Comparison of ENCODE assay signal across 7 cellular contexts in genomic region chr10:50604049-50604640, GRCh38. TPM values are rescaled to one million over a fixed set of nuclear protein-coding genes. Genes with fewer than 3 reads are reported as not detected.
DNase-seq lines count a peak whose midpoint lies in the region; ATAC-seq and TF ChIP-seq lines count a peak whose summit lies in the region.

No MANE protein-coding gene starts in this region.

- no peak for TF ChIP-seq CTCF in testis (IDR thresholded peaks at IDR 0.05)

- H3K4me1 ChIP-seq in testis = peaks cover 32% of the 10 kb centered on the region

- peak overlapping the region; percentile 69 to 92 for H3K27ac Mint-ChIP-seq in effector memory CD8-positive, alpha-beta T cell

- peaks cover 45 to 75% of the 10 kb centered on the region in 2 donors for H3K4me1 Mint-ChIP-seq in effector memory CD8-positive, alpha-beta T cell (ENCODE audit: low read depth in 2 of 2)

- intact Hi-C loops in testis (cut with DNase I; ENCODE audit: low total_unique reads) = no loop called here

- no peak for TF ChIP-seq POLR2A in testis (IDR thresholded peaks at IDR 0.05)

- 17 to 28% methylated on average over 8 of the region's 8 CpGs for WGBS in testis, 2 donors

- no peaks in the 10 kb centered on the region for H3K27me3 ChIP-seq in testis

- H3K9me3 ChIP-seq in testis = no peaks in the 10 kb centered on the region

- H3K36me3 Mint-ChIP-seq in effector memory CD8-positive, alpha-beta T cell (ENCODE audit: insufficient read depth) = peaks cover 3% of the 10 kb centered on the region

- no peaks in the 10 kb centered on the region for H3K36me3 ChIP-seq in testis (ENCODE audit: low read depth, missing control alignments)

- no peaks in the 10 kb centered on the region for H3K27me3 Mint-ChIP-seq in effector memory CD8-positive, alpha-beta T cell

- H3K27ac ChIP-seq in skin epidermis = peak overlapping the region in 12 of 21 experiments; percentile 2 to 66 (median 52)
- H3K27ac ChIP-seq in testis = peak overlapping the region in 1 of 2 donors; percentile 31

- H3K4me3 ChIP-seq in skin epidermis = no peak overlapping the region
- no peak overlapping the region for H3K4me3 ChIP-seq in testis

- ATAC-seq in GM18519 (IDR thresholded peaks at IDR 0.05; ENCODE audit: low FRiP score, unreplicated experiment) = peak; percentile 58
- peak; percentile 55 for ATAC-seq in HG02610 (IDR thresholded peaks at IDR 0.05; ENCODE audit: unreplicated experiment)
- peak; percentile 60 for ATAC-seq in effector memory CD8-positive, alpha-beta T cell (replicated peaks)

- no peaks in the 10 kb centered on the region for H3K9me3 Mint-ChIP-seq in effector memory CD8-positive, alpha-beta T cell

- DNase-seq in NCI-H2171 (lab: John Stamatoyannopoulos, UW) = peak; percentile 12
- DNase-seq in effector memory CD8-positive, alpha-beta T cell = peak in 1 of 3 experiments; percentile 7
- DNase-seq in testis = no peak
- no peak for DNase-seq in activated effector memory CD4-positive, alpha-beta T cell treated with anti-CD3 and anti-CD28 coated beads, Interleukin-2, amount 50 U/mL, for 16 hours

- H3K4me3 Mint-ChIP-seq in effector memory CD8-positive, alpha-beta T cell = peak overlapping the region; percentile 56 to 76

RNA-seq across cellular contexts. Expression of gene SGMS1, which starts 19.6 kb away (rescaled TPM):
- total RNA-seq in testis = 10 to 100 TPM; 63.2 to 90.9 TPM
- 30.6 TPM for polyA plus RNA-seq in testis (ENCODE audit: insufficient read depth, low read depth, low replicate concordance)
